In the genomic region with DNA sequence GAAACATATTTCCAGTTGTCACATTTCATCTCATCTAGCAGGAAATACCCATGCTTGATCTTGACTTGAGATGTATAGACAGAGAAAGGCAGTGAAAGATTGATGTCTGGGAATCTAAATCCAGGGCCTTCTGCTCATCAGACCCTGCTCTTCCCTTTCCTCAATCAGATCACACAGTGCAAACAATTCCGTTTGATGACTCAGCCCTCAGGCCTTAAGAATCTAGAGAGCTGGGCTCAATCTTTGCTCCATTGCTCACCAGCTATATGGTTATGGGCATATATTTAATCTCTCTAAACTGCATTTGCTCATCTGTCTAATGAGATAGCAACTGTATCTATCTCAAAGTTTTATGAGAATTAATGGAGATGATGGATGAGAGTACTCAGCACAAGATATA, we compare ENCODE assay signal across 1 cellular context.
TF ChIP-seq lines count a peak whose summit lies in the region.

No MANE protein-coding gene starts in this region.

TF ChIP-seq in IMR-90, 13 proteins besides CTCF, POLR2A, EP300 and RAD21:
- TF ChIP-seq MAFK (IDR thresholded peaks at IDR 0.05; ENCODE audit: low read depth, low read length) = no peak
- TF ChIP-seq SMC3 (IDR thresholded peaks at IDR 0.05; ENCODE audit: low read depth, low read length) = no peak
- no peak for TF ChIP-seq NFE2L2 (IDR thresholded peaks at IDR 0.05; ENCODE audit: low read depth, low read length)
- TF ChIP-seq CHD1 (IDR thresholded peaks at IDR 0.05; ENCODE audit: low read depth, low read length) = no peak
- no peak for TF ChIP-seq MAZ (IDR thresholded peaks at IDR 0.05; ENCODE audit: borderline replicate concordance, low read depth, low read length)
- TF ChIP-seq RFX5 (IDR thresholded peaks at IDR 0.05; ENCODE audit: low read depth, low read length) = no peak
- no peak for TF ChIP-seq BHLHE40 (IDR thresholded peaks at IDR 0.05; ENCODE audit: low read depth, low read length)
- TF ChIP-seq, protein P1, sequence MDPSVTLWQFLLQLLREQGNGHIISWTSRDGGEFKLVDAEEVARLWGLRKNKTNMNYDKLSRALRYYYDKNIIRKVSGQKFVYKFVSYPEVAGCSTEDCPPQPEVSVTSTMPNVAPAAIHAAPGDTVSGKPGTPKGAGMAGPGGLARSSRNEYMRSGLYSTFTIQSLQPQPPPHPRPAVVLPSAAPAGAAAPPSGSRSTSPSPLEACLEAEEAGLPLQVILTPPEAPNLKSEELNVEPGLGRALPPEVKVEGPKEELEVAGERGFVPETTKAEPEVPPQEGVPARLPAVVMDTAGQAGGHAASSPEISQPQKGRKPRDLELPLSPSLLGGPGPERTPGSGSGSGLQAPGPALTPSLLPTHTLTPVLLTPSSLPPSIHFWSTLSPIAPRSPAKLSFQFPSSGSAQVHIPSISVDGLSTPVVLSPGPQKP (IDR thresholded peaks at IDR 0.05; ENCODE audit: borderline replicate concordance, low read depth, low read length) = no peak
- TF ChIP-seq, protein P2, sequence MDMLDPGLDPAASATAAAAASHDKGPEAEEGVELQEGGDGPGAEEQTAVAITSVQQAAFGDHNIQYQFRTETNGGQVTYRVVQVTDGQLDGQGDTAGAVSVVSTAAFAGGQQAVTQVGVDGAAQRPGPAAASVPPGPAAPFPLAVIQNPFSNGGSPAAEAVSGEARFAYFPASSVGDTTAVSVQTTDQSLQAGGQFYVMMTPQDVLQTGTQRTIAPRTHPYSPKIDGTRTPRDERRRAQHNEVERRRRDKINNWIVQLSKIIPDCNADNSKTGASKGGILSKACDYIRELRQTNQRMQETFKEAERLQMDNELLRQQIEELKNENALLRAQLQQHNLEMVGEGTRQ (IDR thresholded peaks at IDR 0.05; ENCODE audit: low read depth, low read length) = no peak
- TF ChIP-seq RCOR1 (IDR thresholded peaks at IDR 0.05; ENCODE audit: insufficient replicate concordance, low read length) = no peak
- no peak for TF ChIP-seq MXI1 (IDR thresholded peaks at IDR 0.05; ENCODE audit: borderline replicate concordance, low read depth, low read length)
- TF ChIP-seq FOS (IDR thresholded peaks at IDR 0.05; ENCODE audit: low read depth, low read length) = no peak
- no peak for TF ChIP-seq CEBPB (IDR thresholded peaks at IDR 0.05; ENCODE audit: low read depth, low read length)
